ENCODE assay signal across 8 cellular contexts in genomic region chr13:45416521-45417125, GRCh38. TPM values are rescaled to one million over a fixed set of nuclear protein-coding genes. Genes with fewer than 3 reads are reported as not detected.
A peak's percentile ranks its signal among the peaks of the same experiment; 100 is the strongest.
DNase-seq lines count a peak whose midpoint lies in the region; ATAC-seq and TF ChIP-seq lines count a peak whose summit lies in the region.

No MANE protein-coding gene starts in this region.

- ATAC-seq in activated T-cell treated with anti-CD3 and anti-CD28 coated beads, Interleukin-2, amount 50 U/mL, for 72 hours (replicated peaks in 1 of 2) = no peak
- ATAC-seq in HG02763 (IDR thresholded peaks at IDR 0.05; ENCODE audit: unreplicated experiment) = no peak

- peaks cover 0 to 2% of the 10 kb centered on the region in 2 donors for H3K36me3 Mint-ChIP-seq in activated T-cell treated with anti-CD3 and anti-CD28 coated beads, Interleukin-2, amount 50 U/mL, for 72 hours (ENCODE audit: insufficient read depth in 2 of 2)

- peak overlapping the region; percentile 80 to 82 for H3K27ac ChIP-seq in tibial artery

- intact Hi-C loops in tibial artery (cut with DNase I; ENCODE audit: low total_unique reads) = no loop called here

- H3K27me3 ChIP-seq in tibial artery = no peaks in the 10 kb centered on the region

- H3K36me3 ChIP-seq in tibial artery = no peaks in the 10 kb centered on the region

- H3K9me3 Mint-ChIP-seq in activated T-cell treated with anti-CD3 and anti-CD28 coated beads, Interleukin-2, amount 50 U/mL, for 72 hours = no peaks in the 10 kb centered on the region

- peak overlapping the region; percentile 97 for H3K27ac Mint-ChIP-seq in activated T-cell treated with anti-CD3 and anti-CD28 coated beads, Interleukin-2, amount 50 U/mL, for 72 hours

- no peak for DNase-seq in activated T-cell treated with anti-CD3 and anti-CD28 coated beads, Interleukin-2, amount 50 U/mL, for 72 hours
- no peak for DNase-seq in activated T-cell treated with anti-CD3 and anti-CD28 coated beads, Interleukin-2, amount 50 U/mL, for 48 hours
- DNase-seq in kidney tubule cell (ENCODE audit: low spot score) = peak; percentile 25
- no peak for DNase-seq in tibial artery
- DNase-seq in iPS-NIHi11 (ENCODE audit: low spot score) = no peak
- no peak for DNase-seq in anterior cingulate cortex (lab: John Stamatoyannopoulos, UW)

- H3K4me1 ChIP-seq in tibial artery = peaks cover 0 to 39% (median 24%) of the 10 kb centered on the region in 4 donors

- peak overlapping the region; percentile 89 to 100 for H3K4me3 Mint-ChIP-seq in activated T-cell treated with anti-CD3 and anti-CD28 coated beads, Interleukin-2, amount 50 U/mL, for 72 hours

- H3K4me1 Mint-ChIP-seq in activated T-cell treated with anti-CD3 and anti-CD28 coated beads, Interleukin-2, amount 50 U/mL, for 72 hours (ENCODE audit: low read depth) = peaks cover 21% of the 10 kb centered on the region

- H3K4me3 ChIP-seq in WI38 (ENCODE audit: low read depth, low read length) = peak overlapping the region; percentile 81
- H3K4me3 ChIP-seq in tibial artery = peak overlapping the region; percentile 62 to 86

- TF ChIP-seq CTCF in WI38 (IDR thresholded peaks at IDR 0.05; ENCODE audit: low read depth, low read length) (no peak), tibial artery (IDR thresholded peaks at IDR 0.05) (no peak)

- H3K9me3 ChIP-seq in tibial artery = no peaks in the 10 kb centered on the region

- no peaks in the 10 kb centered on the region for H3K27me3 Mint-ChIP-seq in activated T-cell treated with anti-CD3 and anti-CD28 coated beads, Interleukin-2, amount 50 U/mL, for 72 hours (ENCODE audit: low read depth)

RNA-seq across cellular contexts. Expression of gene SLC25A30, which starts 1.6 kb away (rescaled TPM):
- total RNA-seq in activated T-cell treated with anti-CD3 and anti-CD28 coated beads, Interleukin-2, amount 50 U/mL, for 72 hours = 10 to 100 TPM; 17.9 to 19.8 TPM

RNA-seq across cellular contexts. Expression of gene COG3, which starts 48.1 kb away (rescaled TPM):
- total RNA-seq in activated T-cell treated with anti-CD3 and anti-CD28 coated beads, Interleukin-2, amount 50 U/mL, for 72 hours = 10 to 100 TPM; 28.0 to 29.8 TPM
